Comparison of ENCODE assay signal across 22 cellular contexts in the genomic region with DNA sequence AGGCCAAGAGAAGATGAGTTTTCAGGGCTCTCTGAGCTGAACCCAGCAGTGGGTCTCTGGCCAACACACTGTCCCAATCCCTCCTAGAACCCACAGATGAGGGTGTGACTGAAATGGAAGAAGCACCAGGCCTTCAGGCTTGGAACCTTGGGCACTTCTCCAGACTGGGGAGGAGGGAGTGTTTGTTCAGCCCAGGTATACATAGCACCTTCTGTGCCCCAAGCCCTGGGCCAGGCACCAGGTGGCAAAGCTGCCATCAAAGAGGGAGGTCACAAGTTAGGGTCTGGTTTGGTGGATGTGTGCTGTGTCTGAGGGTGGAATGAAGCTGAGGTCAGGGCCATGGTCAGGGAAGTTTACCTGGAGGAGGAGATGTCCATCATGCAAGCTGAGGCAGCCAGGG. TPM values are rescaled to one million over a fixed set of nuclear protein-coding genes. Genes with fewer than 3 reads are reported as not detected.
"Had no signal": no experiment of that assay in that cellular context is flagged by ENCODE, and none has a peak within 500 bp of the region (broad histone marks: within the 10 kb centered on the region; RNA-seq: fewer than 3 reads in every experiment).

No MANE protein-coding gene starts in this region.

- DNase-seq: foreskin melanocyte; head of caudate nucleus; left colon; left ventricle myocardium superior; mesenchymal stem cell; naive B cell; spleen; stimulated activated CD4-positive, alpha-beta T cell treated with anti-CD3 and anti-CD28 coated beads, Interleukin-15, amount 100 ng/mL, for 24 hours; stimulated activated CD4-positive, alpha-beta T cell treated with anti-CD3 and anti-CD28 coated beads, Interleukin-1b, Interleukin-23, amount 100 ng/mL, for 48 hours; stimulated activated CD4-positive, alpha-beta T cell treated with anti-CD3 and anti-CD28 coated beads, Interleukin-4, amount 100 ng/mL, for 24 hours; stimulated activated naive CD4-positive, alpha-beta T cell; trophoblast cell had no signal

- H3K9me3 ChIP-seq: spleen had no signal

- H3K4me3 ChIP-seq: hepatocyte, lung, spleen had no signal

- H3K9me3 Mint-ChIP-seq: naive B cell, nephron had no signal

- H3K27ac Mint-ChIP-seq: nephron had no signal

- ATAC-seq: left colon, left ventricle myocardium superior, sciatic nerve had no signal

- H3K4me3 Mint-ChIP-seq: naive B cell, nephron had no signal

- H3K27me3 Mint-ChIP-seq: naive B cell had no signal

- H3K4me1 Mint-ChIP-seq: naive B cell had no signal

- H3K27me3 ChIP-seq: hepatocyte, spleen had no signal

RNA-seq across cellular contexts. Expression of a gene that starts 15.8 kb away (rescaled TPM):
- total RNA-seq: hepatocyte, kidney epithelial cell, left colon, left ventricle myocardium superior, lung, pulmonary artery endothelial cell, sciatic nerve, skeletal muscle tissue, spleen, urinary bladder had no signal
- polyA plus RNA-seq: esophagus, spleen, urinary bladder had no signal

RNA-seq across cellular contexts. Expression of a gene that starts 30.4 kb away (rescaled TPM):
- total RNA-seq: hepatocyte, kidney epithelial cell, left colon, left ventricle myocardium superior, lung, omental fat pad, pulmonary artery endothelial cell, sciatic nerve, skeletal muscle tissue, spleen, urinary bladder had no signal
- polyA plus RNA-seq: esophagus, hepatocyte, lung, spleen, urinary bladder had no signal
